26 cellular contexts compared by ENCODE assay signal in genomic region chr10:44030681-44031080, GRCh38.
A peak's percentile ranks its signal among the peaks of the same experiment; 100 is the strongest.
DNase-seq lines count a peak whose midpoint lies in the region; ATAC-seq, FAIRE-seq and TF ChIP-seq lines count a peak whose summit lies in the region.
"Had no signal": no experiment of that assay in that cellular context is flagged by ENCODE, and none has a peak within 500 bp of the region (broad histone marks: within the 10 kb centered on the region; RNA-seq: fewer than 3 reads in every experiment).

No MANE protein-coding gene starts in this region.

- H3K9me3 ChIP-seq in K562 (replicated peaks; ENCODE audit: control insufficient read depth, insufficient read depth, low read depth, low read length) (no peaks in the 10 kb centered on the region), sigmoid colon (no peaks in the 10 kb centered on the region)
- H3K9me3 ChIP-seq: HAP-1, SJCRH30 had no signal

- H3K27me3 ChIP-seq in K562 (ENCODE audit: control insufficient read depth in 2 of 2, insufficient read depth in 2 of 2, low read length in 2 of 2) (no peaks in the 10 kb centered on the region), sigmoid colon (no peaks in the 10 kb centered on the region)
- H3K27me3 ChIP-seq: SJCRH30 had no signal

- H3K27ac ChIP-seq in K562 (ENCODE audit: extremely low read depth, low read depth, low read length) = no peak overlapping the region
- peak overlapping the region in 3 of 4 donors; percentile 7 to 25 (median 20) for H3K27ac ChIP-seq in sigmoid colon
- H3K27ac ChIP-seq: PC-9, SJCRH30 had no signal

- no peak for TF ChIP-seq RAD21 in K562 (CRISPR knock-in tag; conservative IDR thresholded peaks at IDR 0.05 in 1 of 2, IDR thresholded peaks at IDR 0.05 in 1 of 2)

- DNase-seq in AG10803 (ENCODE audit: low read depth) (peak; percentile 35), K562 (ENCODE audit: extremely low read depth in 1 of 4, low spot score in 3 of 4) (no peak), islet precursor cell (peak; percentile 4), sigmoid colon (no peak), NCI-H1105 treated with DMSO at 0.1 percent for 48 hours (lab: John Stamatoyannopoulos, UW) (no peak)
- no peak for DNase-seq in stimulated activated CD4-positive, alpha-beta T cell treated with anti-CD3 and anti-CD28 coated beads, Interleukin-2, amount 100 ng/mL, for 24 hours
- DNase-seq: 8988T, ACHN, Calu3, DMS79 treated with DMSO at 0.1 percent for 48 hours, GF-D8, GOT3, HFFc6, NCI-H1105, NCI-H146, NCI-H2029, NCI-H446, NCI-H526, PC-9, SJCRH30 had no signal

- TF ChIP-seq POLR2A in K562 (conservative IDR thresholded peaks at IDR 0.05) (no peak), sigmoid colon (IDR thresholded peaks at IDR 0.05) (no peak)

- no peak for ATAC-seq in K562
- ATAC-seq in HG02798 (IDR thresholded peaks at IDR 0.05; ENCODE audit: poor library complexity, unreplicated experiment) = no peak
- ATAC-seq in HG03571 (IDR thresholded peaks at IDR 0.05; ENCODE audit: unreplicated experiment) = no peak
- ATAC-seq: HepG2, Right ventricle myocardium inferior had no signal

- no peak overlapping the region for H2AFZ ChIP-seq in K562 (ENCODE audit: low read depth, low read length)
- H2AFZ ChIP-seq: PC-9 had no signal

- H3K4me3 ChIP-seq in AG10803 (ENCODE audit: low read length) (no peak overlapping the region), K562 (no peak overlapping the region), sigmoid colon (no peak overlapping the region)
- H3K4me3 ChIP-seq: HAP-1, PC-9, SJCRH30 had no signal

- BruUV-seq in K562 (replicated peaks; lab: Mats Ljungman, UMichigan) = no TSS peak

- H3K4me1 ChIP-seq in K562 (replicated peaks in 1 of 2; ENCODE audit: control insufficient read depth in 2 of 2, insufficient read depth in 2 of 2, low read length in 2 of 2) = no peaks in the 10 kb centered on the region
- H3K4me1 ChIP-seq in sigmoid colon = peaks cover 0 to 8% (median 5%) of the 10 kb centered on the region in 4 donors
- H3K4me1 ChIP-seq: HAP-1, SJCRH30 had no signal

- CTCF ChIA-PET in K562 (lab: Yijun Ruan, JAX; ENCODE audit: low intra/inter-chr PET ratio) = no interaction called here

- H3K9ac ChIP-seq in K562 (ENCODE audit: insufficient read depth in 1 of 2, low read depth in 2 of 2, low read length in 2 of 2) = no peak overlapping the region

- POLR2A ChIA-PET in K562 (lab: Yijun Ruan, JAX) = no interaction called here

- no peak for TF ChIP-seq CTCF in AG10803 (conservative IDR thresholded peaks at IDR 0.05; ENCODE audit: low read length)
- no peak for TF ChIP-seq CTCF in K562 (IDR thresholded peaks at IDR 0.05 in 2 of 3, conservative IDR thresholded peaks at IDR 0.05 in 1 of 3; ENCODE audit: insufficient read depth in 2 of 3, low read depth in 1 of 3, low read length in 3 of 3)
- TF ChIP-seq CTCF in sigmoid colon (IDR thresholded peaks at IDR 0.05) = no peak

- H3K4me2 ChIP-seq in K562 (ENCODE audit: insufficient read depth, low read length) = no peak overlapping the region
- H3K4me2 ChIP-seq: PC-9 had no signal

- H3K79me2 ChIP-seq in K562 (ENCODE audit: control insufficient read depth, insufficient read depth, low read length) = no peaks in the 10 kb centered on the region

- peak; percentile 6 for FAIRE-seq in K562 (lab: Jason Lieb, UNC)
- FAIRE-seq: GM12891, HepG2 had no signal

- in situ Hi-C loops in K562 (cut with MboI) = no loop called here

- no peaks in the 10 kb centered on the region for H3K9me1 ChIP-seq in K562 (ENCODE audit: control insufficient read depth, insufficient read depth, low read length)

- H3K36me3 ChIP-seq in K562 (ENCODE audit: control insufficient read depth, insufficient read depth, low read length) (no peaks in the 10 kb centered on the region), sigmoid colon (no peaks in the 10 kb centered on the region)
- H3K36me3 ChIP-seq: HAP-1, SJCRH30 had no signal

- H4K20me1 ChIP-seq in K562 (replicated peaks; ENCODE audit: control insufficient read depth, insufficient read depth, low read length) = no peaks in the 10 kb centered on the region

- intact Hi-C loops in K562 (cut with micrococcal nuclease) = no loop called here
- intact Hi-C loops in sigmoid colon (cut with DNase I) = no loop called here

- 2% methylated on average over 2 of the region's 2 CpGs for WGBS in K562 (ENCODE audit: insufficient coverage, low coverage, missing lambda C conversion rate)
- 57 to 64% methylated on average over 2 of the region's 2 CpGs for WGBS in sigmoid colon, 2 donors

- no peak for TF ChIP-seq EP300 in K562 (IDR thresholded peaks at IDR 0.05; ENCODE audit: low read length)
- TF ChIP-seq EP300 in sigmoid colon (IDR thresholded peaks at IDR 0.05) = no peak

TF ChIP-seq in K562, 482 proteins besides CTCF, POLR2A, EP300 and RAD21:
- TF ChIP-seq ZNF12 (CRISPR knock-in tag; IDR thresholded peaks at IDR 0.05) (no peak), CHD4 (IDR thresholded peaks at IDR 0.05; ENCODE audit: insufficient read depth, insufficient replicate concordance, low read depth, low read length, poor library complexity, severe bottlenecking) (no peak), HNRNPLL (IDR thresholded peaks at IDR 0.05; ENCODE audit: low read depth, low read length, poor library complexity, severe bottlenecking) (no peak), ELF4 (CRISPR knock-in tag; IDR thresholded peaks at IDR 0.05) (no peak)
- TF ChIP-seq, protein P1, sequence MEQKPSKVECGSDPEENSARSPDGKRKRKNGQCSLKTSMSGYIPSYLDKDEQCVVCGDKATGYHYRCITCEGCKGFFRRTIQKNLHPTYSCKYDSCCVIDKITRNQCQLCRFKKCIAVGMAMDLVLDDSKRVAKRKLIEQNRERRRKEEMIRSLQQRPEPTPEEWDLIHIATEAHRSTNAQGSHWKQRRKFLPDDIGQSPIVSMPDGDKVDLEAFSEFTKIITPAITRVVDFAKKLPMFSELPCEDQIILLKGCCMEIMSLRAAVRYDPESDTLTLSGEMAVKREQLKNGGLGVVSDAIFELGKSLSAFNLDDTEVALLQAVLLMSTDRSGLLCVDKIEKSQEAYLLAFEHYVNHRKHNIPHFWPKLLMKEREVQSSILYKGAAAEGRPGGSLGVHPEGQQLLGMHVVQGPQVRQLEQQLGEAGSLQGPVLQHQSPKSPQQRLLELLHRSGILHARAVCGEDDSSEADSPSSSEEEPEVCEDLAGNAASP (IDR thresholded peaks at IDR 0.05) = no peak
- TF ChIP-seq, protein P2, sequence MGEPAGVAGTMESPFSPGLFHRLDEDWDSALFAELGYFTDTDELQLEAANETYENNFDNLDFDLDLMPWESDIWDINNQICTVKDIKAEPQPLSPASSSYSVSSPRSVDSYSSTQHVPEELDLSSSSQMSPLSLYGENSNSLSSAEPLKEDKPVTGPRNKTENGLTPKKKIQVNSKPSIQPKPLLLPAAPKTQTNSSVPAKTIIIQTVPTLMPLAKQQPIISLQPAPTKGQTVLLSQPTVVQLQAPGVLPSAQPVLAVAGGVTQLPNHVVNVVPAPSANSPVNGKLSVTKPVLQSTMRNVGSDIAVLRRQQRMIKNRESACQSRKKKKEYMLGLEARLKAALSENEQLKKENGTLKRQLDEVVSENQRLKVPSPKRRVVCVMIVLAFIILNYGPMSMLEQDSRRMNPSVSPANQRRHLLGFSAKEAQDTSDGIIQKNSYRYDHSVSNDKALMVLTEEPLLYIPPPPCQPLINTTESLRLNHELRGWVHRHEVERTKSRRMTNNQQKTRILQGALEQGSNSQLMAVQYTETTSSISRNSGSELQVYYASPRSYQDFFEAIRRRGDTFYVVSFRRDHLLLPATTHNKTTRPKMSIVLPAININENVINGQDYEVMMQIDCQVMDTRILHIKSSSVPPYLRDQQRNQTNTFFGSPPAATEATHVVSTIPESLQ (CRISPR knock-in tag; IDR thresholded peaks at IDR 0.05) = no peak

Comparison
In these comparisons a context has a peak if more than half of its experiments do, and no peak if none do; other contexts are left out.
1. DNase-seq: peak in AG10803 (single experiment) and islet precursor cell (single experiment); none in K562 (0 of 4), sigmoid colon (single experiment), stimulated activated CD4-positive, alpha-beta T cell treated with anti-CD3 and anti-CD28 coated beads, Interleukin-2, amount 100 ng/mL, for 24 hours (0 of 2) and NCI-H1105 treated with DMSO at 0.1 percent for 48 hours (single experiment).